ENCODE assay signal across 9 cellular contexts in genomic region chr14:74454397-74454796, GRCh38. TPM values are rescaled to one million over a fixed set of nuclear protein-coding genes. Genes with fewer than 3 reads are reported as not detected.
"Had no signal": no experiment of that assay in that cellular context is flagged by ENCODE, and none has a peak within 500 bp of the region (broad histone marks: within the 10 kb centered on the region; RNA-seq: fewer than 3 reads in every experiment).

No MANE protein-coding gene starts in this region.

RNA-seq across cellular contexts. Expression of gene SYNDIG1L, which starts 28.4 kb away (rescaled TPM):
- total RNA-seq: activated B cell treated with CpG ODN at 0.5 μM for 24 hours; activated CD4-positive, alpha-beta memory T cell treated with anti-CD3 and anti-CD28 coated beads for 36 hours; activated naive CD4-positive, alpha-beta T cell treated with anti-CD3 and anti-CD28 coated beads for 36 hours; activated naive CD4-positive, alpha-beta T cell treated with anti-CD3 and anti-CD28 coated beads, Interleukin-2, amount 50 U/mL, for 72 hours; activated T-cell treated with anti-CD3 and anti-CD28 coated beads, Interleukin-2, amount 50 U/mL, for 4 hours; activated T-helper 1 cell treated with anti-CD3 and anti-CD28 coated beads, Interleukin-12 subunit alpha, Interleukin-12 subunit beta, Interleukin-2, Interleukin-4 antibody, amounts not matched to agents 30 ng/mL and 10 ng/mL and 1 ng/mL, durations not matched to agents 14 hours and 24 hours and 36 hours; astrocyte; cardiac septum; Right ventricle myocardium inferior had no signal
